ENCODE assay signal across 16 cellular contexts in the genomic region with DNA sequence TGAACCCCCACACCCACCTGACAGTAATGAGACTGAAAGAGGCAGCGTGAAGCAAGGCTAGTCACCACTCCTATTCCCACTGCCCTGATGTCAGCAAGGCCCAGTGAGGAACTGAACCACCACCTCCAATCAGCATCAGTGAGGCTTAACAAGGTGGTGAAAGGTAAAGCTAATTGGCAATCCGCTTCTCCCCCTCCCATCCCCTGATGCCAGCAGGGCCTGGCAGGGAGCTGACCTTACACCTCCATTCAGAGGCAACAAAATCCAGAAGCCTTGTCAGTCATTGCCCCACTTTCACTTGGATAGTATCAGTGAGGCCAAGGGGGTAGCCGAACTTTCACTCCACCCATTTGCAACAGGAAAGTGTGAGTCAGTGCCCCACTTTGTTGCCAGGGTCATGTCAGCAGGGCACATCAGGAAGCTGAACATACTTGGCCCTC.
DNase-seq lines count a peak whose midpoint lies in the region; ATAC-seq and TF ChIP-seq lines count a peak whose summit lies in the region.
"Had no signal": no experiment of that assay in that cellular context is flagged by ENCODE, and none has a peak within 500 bp of the region (broad histone marks: within the 10 kb centered on the region; RNA-seq: fewer than 3 reads in every experiment).

No MANE protein-coding gene starts in this region.

- H3K4me3 ChIP-seq in WERI-Rb-1 (ENCODE audit: low read depth, low read length) (no peak overlapping the region), esophagus squamous epithelium (no peak overlapping the region)
- H3K4me3 ChIP-seq in effector memory CD4-positive, alpha-beta T cell (ENCODE audit: insufficient read depth, low read depth, low read length, poor library complexity, severe bottlenecking): no peak overlapping the region
- H3K4me3 ChIP-seq: K562, ovary, smooth muscle cell, thyroid gland had no signal

- H3K9me3 ChIP-seq in WERI-Rb-1 (ENCODE audit: severe bottlenecking) (no peaks in the 10 kb centered on the region), esophagus squamous epithelium (no peaks in the 10 kb centered on the region)
- H3K9me3 ChIP-seq in effector memory CD4-positive, alpha-beta T cell (ENCODE audit: control insufficient read depth, low read length): no peaks in the 10 kb centered on the region
- H3K9me3 ChIP-seq: ovary, thyroid gland had no signal

- TF ChIP-seq POLR2A in esophagus squamous epithelium (IDR thresholded peaks at IDR 0.05): no peak

- ATAC-seq in GM18517 (IDR thresholded peaks at IDR 0.05; ENCODE audit: unreplicated experiment): no peak
- ATAC-seq: K562, left colon had no signal

- intact Hi-C loops in esophagus squamous epithelium (cut with DNase I): no loop called here

- no peak for TF ChIP-seq CTCF in WERI-Rb-1 (IDR thresholded peaks at IDR 0.05; ENCODE audit: low read depth, low read length)
- TF ChIP-seq CTCF in esophagus squamous epithelium (IDR thresholded peaks at IDR 0.05): no peak

- WGBS in esophagus squamous epithelium, 2 donors: 50% methylated on average over 2 of the region's 3 CpGs; no CpG with 5 or more reads in 1 of the 2 donors

- H3K27ac ChIP-seq in WERI-Rb-1 (peak overlapping the region; percentile 68), substantia nigra (ENCODE audit: low read depth, low read length, poor library complexity, severe bottlenecking) (no peak overlapping the region), esophagus squamous epithelium (no peak overlapping the region)
- H3K27ac ChIP-seq in effector memory CD4-positive, alpha-beta T cell (ENCODE audit: insufficient read depth, low read length, poor library complexity, severe bottlenecking): no peak overlapping the region
- H3K27ac ChIP-seq: epithelial cell of prostate, ovary, thyroid gland had no signal

- H3K27me3 ChIP-seq in WERI-Rb-1 (ENCODE audit: insufficient read depth, low read depth, severe bottlenecking) (no peaks in the 10 kb centered on the region), esophagus squamous epithelium (no peaks in the 10 kb centered on the region)
- no peaks in the 10 kb centered on the region for H3K27me3 ChIP-seq in effector memory CD4-positive, alpha-beta T cell (replicated peaks; ENCODE audit: control insufficient read depth, insufficient read depth, low read length, poor library complexity, severe bottlenecking)
- H3K27me3 ChIP-seq: ovary, thyroid gland had no signal

- H3K36me3 ChIP-seq in WERI-Rb-1: no peaks in the 10 kb centered on the region
- no peaks in the 10 kb centered on the region for H3K36me3 ChIP-seq in effector memory CD4-positive, alpha-beta T cell (ENCODE audit: control insufficient read depth, insufficient read depth, low read length)
- no peaks in the 10 kb centered on the region for H3K36me3 ChIP-seq in esophagus squamous epithelium
- H3K36me3 ChIP-seq: ovary, thyroid gland had no signal

- H3K4me1 ChIP-seq in effector memory CD4-positive, alpha-beta T cell (ENCODE audit: control insufficient read depth, insufficient read depth, low read length, poor library complexity, severe bottlenecking): no peaks in the 10 kb centered on the region
- no peaks in the 10 kb centered on the region for H3K4me1 ChIP-seq in esophagus squamous epithelium
- H3K4me1 ChIP-seq: thyroid gland had no signal

- DNase-seq in activated T-cell treated with anti-CD3 and anti-CD28 coated beads for 48 hours (ENCODE audit: low read depth): peak; percentile 1
- no peak for DNase-seq in activated T-cell treated with anti-CD3 and anti-CD28 coated beads for 4 hours
- peak; percentile 29 for DNase-seq in WERI-Rb-1
- DNase-seq in effector memory CD4-positive, alpha-beta T cell: peak in 2 of 3 donors; percentile 1
- DNase-seq in pulmonary artery endothelial cell (ENCODE audit: low read depth, low spot score): peak; percentile 40
- no peak for DNase-seq in substantia nigra (lab: John Stamatoyannopoulos, UW)
- DNase-seq in esophagus squamous epithelium (lab: John Stamatoyannopoulos, UW): no peak
- DNase-seq: cerebellar nuclear complex, left colon, NCI-H1436, ovary, thyroid gland had no signal

Comparison
In these comparisons a context has a peak if more than half of its experiments do, and no peak if none do; other contexts are left out.
1. DNase-seq: peak in activated T-cell treated with anti-CD3 and anti-CD28 coated beads for 48 hours (single experiment), WERI-Rb-1 (single experiment), effector memory CD4-positive, alpha-beta T cell (2 of 3) and pulmonary artery endothelial cell (single experiment); none in activated T-cell treated with anti-CD3 and anti-CD28 coated beads for 4 hours (single experiment), substantia nigra (0 of 49) and esophagus squamous epithelium (single experiment).